ENCODE assay signal across 8 cellular contexts in the genomic region with DNA sequence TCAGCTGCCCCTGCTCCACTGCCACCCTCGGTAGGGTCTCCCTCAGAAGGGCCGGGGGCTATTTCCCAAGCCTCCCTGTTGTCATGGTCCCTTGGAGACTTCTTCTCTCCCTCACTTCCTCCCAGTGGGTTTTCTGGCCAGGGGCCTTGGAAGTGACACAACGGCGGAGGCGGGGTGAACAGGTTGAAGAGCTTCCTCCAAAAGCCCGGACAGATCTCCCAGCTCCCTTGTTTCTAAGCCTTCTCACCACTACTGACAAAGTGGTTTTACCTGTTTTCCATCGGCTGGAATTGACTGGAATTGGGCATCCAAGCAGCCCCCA. TPM values are rescaled to one million over a fixed set of nuclear protein-coding genes. Genes with fewer than 3 reads are reported as not detected.
DNase-seq lines count a peak whose midpoint lies in the region; ATAC-seq and TF ChIP-seq lines count a peak whose summit lies in the region.

No MANE protein-coding gene starts in this region.

- H3K27me3 ChIP-seq in lung (ENCODE audit: control insufficient read depth, insufficient read depth): no peaks in the 10 kb centered on the region
- H3K27me3 ChIP-seq in upper lobe of right lung: no peaks in the 10 kb centered on the region

- CTCF ChIA-PET in activated naive CD4-positive, alpha-beta T cell treated with anti-CD3 and anti-CD28 coated beads for 36 hours (lab: Charles Lee): no interaction called here

- H3K4me1 ChIP-seq in lung (ENCODE audit: control insufficient read depth in 2 of 2, insufficient read depth in 2 of 2, low read length in 2 of 2) (peaks cover 46 to 53% of the 10 kb centered on the region in 2 donors), upper lobe of right lung (peaks cover 99% of the 10 kb centered on the region)

- H3K27ac Mint-ChIP-seq in activated naive CD4-positive, alpha-beta T cell treated with anti-CD3 and anti-CD28 coated beads for 36 hours: peak overlapping the region; percentile 96

- 32 to 36% (median 33%) methylated on average over 7 of the region's 7 CpGs for WGBS in adipose tissue, 3 donors
- 8 to 10% methylated on average over 7 of the region's 7 CpGs for WGBS in lung, 2 donors

- peak overlapping the region; percentile 38 for H3K27ac ChIP-seq in adipose tissue (ENCODE audit: low read depth, low read length)
- peak overlapping the region; percentile 21 to 66 for H3K27ac ChIP-seq in lung (ENCODE audit: low read depth in 1 of 2, low read length in 1 of 2)
- H3K27ac ChIP-seq in upper lobe of right lung: peak overlapping the region; percentile 85

- TF ChIP-seq CTCF in lung (IDR thresholded peaks at IDR 0.05; ENCODE audit: control extremely low read depth, extremely low read depth) (no peak), upper lobe of right lung (IDR thresholded peaks at IDR 0.05) (no peak)

- ATAC-seq in lung (ENCODE audit: insufficient read depth, low FRiP score) (peak; percentile 44), upper lobe of right lung (peak; percentile 58), GM18873 (IDR thresholded peaks at IDR 0.05; ENCODE audit: low FRiP score, unreplicated experiment) (no peak)

- H3K36me3 ChIP-seq in lung (ENCODE audit: control insufficient read depth in 2 of 2, insufficient read depth in 2 of 2, low read length in 2 of 2) (peaks cover 0 to 3% of the 10 kb centered on the region in 2 donors), upper lobe of right lung (peaks cover 11% of the 10 kb centered on the region)

- intact Hi-C loops in activated naive CD4-positive, alpha-beta T cell treated with anti-CD3 and anti-CD28 coated beads for 36 hours (cut with micrococcal nuclease): no loop called here
- intact Hi-C loops in upper lobe of right lung (cut with DNase I): no loop called here

- no peaks in the 10 kb centered on the region for H3K9me3 ChIP-seq in lung (ENCODE audit: control insufficient read depth in 2 of 2, insufficient read depth in 1 of 2, low read length in 1 of 2)
- H3K9me3 ChIP-seq in upper lobe of right lung: no peaks in the 10 kb centered on the region

- H3K4me3 Mint-ChIP-seq in activated naive CD4-positive, alpha-beta T cell treated with anti-CD3 and anti-CD28 coated beads for 36 hours: no peak overlapping the region

- no peaks in the 10 kb centered on the region for H3K27me3 Mint-ChIP-seq in activated naive CD4-positive, alpha-beta T cell treated with anti-CD3 and anti-CD28 coated beads for 36 hours (ENCODE audit: low read depth)

- H3K9me3 Mint-ChIP-seq in activated naive CD4-positive, alpha-beta T cell treated with anti-CD3 and anti-CD28 coated beads for 36 hours: no peaks in the 10 kb centered on the region

- peaks cover 95% of the 10 kb centered on the region for H3K4me1 Mint-ChIP-seq in activated naive CD4-positive, alpha-beta T cell treated with anti-CD3 and anti-CD28 coated beads for 36 hours (ENCODE audit: low read depth)

- peaks cover 50% of the 10 kb centered on the region for H3K36me3 Mint-ChIP-seq in activated naive CD4-positive, alpha-beta T cell treated with anti-CD3 and anti-CD28 coated beads for 36 hours (ENCODE audit: low read depth)

- DNase-seq in activated naive CD4-positive, alpha-beta T cell treated with anti-CD3 and anti-CD28 coated beads for 36 hours: no peak
- DNase-seq in activated naive CD4-positive, alpha-beta T cell treated with Interleukin-2 at 50 U/mL for 16 hours: no peak
- DNase-seq in lung (ENCODE audit: low spot score) (peak; percentile 84), upper lobe of right lung (peak; percentile 91), EL (no peak)
- DNase-seq in activated CD4-positive, CD25-positive, alpha-beta regulatory T cell treated with anti-CD3 and anti-CD28 coated beads, Interleukin-2, amount 50 U/mL, for 72 hours: no peak

- no peak overlapping the region for H3K4me3 ChIP-seq in lung
- H3K4me3 ChIP-seq in upper lobe of right lung: no peak overlapping the region

RNA-seq across cellular contexts. Expression of a gene that starts 14.5 kb away (rescaled TPM):
- total RNA-seq in activated naive CD4-positive, alpha-beta T cell treated with anti-CD3 and anti-CD28 coated beads for 36 hours: 100 to 1,000 TPM; 574 to 625 TPM
- polyA plus RNA-seq in adipose tissue (100 to 1,000 TPM; 159 to 240 (median 161) TPM), lung (100 to 1,000 TPM; 184 to 266 TPM)
- total RNA-seq in lung (100 to 1,000 TPM; 398 to 667 TPM), upper lobe of right lung (842 TPM)

Comparison
In these comparisons a context has a peak if more than half of its experiments do, and no peak if none do; other contexts are left out.
1. DNase-seq: peak in lung (single experiment) and upper lobe of right lung (single experiment); none in activated naive CD4-positive, alpha-beta T cell treated with anti-CD3 and anti-CD28 coated beads for 36 hours (single experiment), activated naive CD4-positive, alpha-beta T cell treated with Interleukin-2 at 50 U/mL for 16 hours (single experiment), activated CD4-positive, CD25-positive, alpha-beta regulatory T cell treated with anti-CD3 and anti-CD28 coated beads, Interleukin-2, amount 50 U/mL, for 72 hours (single experiment) and EL (single experiment).
2. Peak in every context shown above with its lines, with median percentiles within 50 percentile points of each other: H3K27ac ChIP-seq.